ENCODE assay signal across 26 cellular contexts in the genomic region with DNA sequence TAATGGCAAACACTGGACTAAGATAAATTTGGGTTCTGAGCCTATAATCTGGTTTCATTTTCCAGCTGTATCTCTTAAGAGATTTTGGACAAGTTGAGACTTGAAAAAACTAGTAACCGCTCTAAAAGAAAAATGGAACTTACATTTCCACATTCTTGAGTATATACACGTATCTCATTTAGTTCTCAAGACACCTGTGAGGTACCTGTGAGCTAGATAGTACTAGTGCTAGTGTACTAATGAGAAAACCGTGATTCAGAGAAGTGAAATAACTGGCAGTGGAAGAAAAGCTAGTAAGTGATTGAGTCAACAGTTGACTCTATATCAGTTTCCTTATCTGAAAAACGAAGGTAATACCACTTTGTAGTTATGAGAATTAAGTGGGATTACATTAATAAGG.
"Had no signal": no experiment of that assay in that cellular context is flagged by ENCODE, and none has a peak within 500 bp of the region (broad histone marks: within the 10 kb centered on the region; RNA-seq: fewer than 3 reads in every experiment).

No MANE protein-coding gene starts in this region.

- H3K9me3 ChIP-seq: esophagus muscularis mucosa, lower lobe of right lung, ovary, psoas muscle, sigmoid colon, stomach, thyroid gland, upper lobe of left lung, vagina had no signal

- H3K4me1 Mint-ChIP-seq: immature natural killer cell; memory B cell; natural killer cell; stimulated activated effector memory CD8-positive, alpha-beta T cell treated with anti-CD3 and anti-CD28 coated beads, Interleukin-12 subunit alpha, Interleukin-12 subunit beta, amount 100 ng/mL, for 72 hours had no signal

- H3K27me3 ChIP-seq: esophagus muscularis mucosa, ovary, sigmoid colon, stomach, thyroid gland, upper lobe of left lung, vagina had no signal

- H3K4me1 ChIP-seq: esophagus muscularis mucosa, lower lobe of right lung, psoas muscle, sigmoid colon, thyroid gland, upper lobe of left lung, vagina had no signal

- H3K36me3 ChIP-seq: lower lobe of right lung, ovary, sigmoid colon, stomach, thyroid gland, upper lobe of left lung, vagina had no signal

- FAIRE-seq: endometrium had no signal

- H3K36me3 Mint-ChIP-seq: immature natural killer cell; natural killer cell; stimulated activated effector memory CD8-positive, alpha-beta T cell treated with anti-CD3 and anti-CD28 coated beads, Interleukin-12 subunit alpha, Interleukin-12 subunit beta, amount 100 ng/mL, for 72 hours had no signal

- H3K4me3 Mint-ChIP-seq: effector memory CD8-positive, alpha-beta T cell; immature natural killer cell; memory B cell; natural killer cell; stimulated activated effector memory CD8-positive, alpha-beta T cell treated with anti-CD3 and anti-CD28 coated beads, Interleukin-12 subunit alpha, Interleukin-12 subunit beta, amount 100 ng/mL, for 72 hours had no signal

- DNase-seq: cortex of kidney; effector memory CD8-positive, alpha-beta T cell; foreskin melanocyte; hypothalamus; immature natural killer cell; islet precursor cell; left ventricle myocardium superior; lower lobe of right lung; natural killer cell; occipital lobe; ovary; posterior cingulate gyrus; psoas muscle; right cardiac atrium; sigmoid colon; stimulated activated CD4-positive, alpha-beta T cell treated with anti-CD3 and anti-CD28 coated beads, Interleukin-2, amount 100 ng/mL, for 24 hours; stimulated activated CD4-positive, alpha-beta T cell treated with anti-CD3 and anti-CD28 coated beads, Interleukin-4, amount 100 ng/mL, for 24 hours; stimulated activated naive CD4-positive, alpha-beta T cell treated with Interleukin-2 at 50 U/mL for 16 hours; stomach; thyroid gland; upper lobe of left lung had no signal

- H3K27ac Mint-ChIP-seq: effector memory CD8-positive, alpha-beta T cell; immature natural killer cell; memory B cell; natural killer cell; stimulated activated effector memory CD8-positive, alpha-beta T cell treated with anti-CD3 and anti-CD28 coated beads, Interleukin-12 subunit alpha, Interleukin-12 subunit beta, amount 100 ng/mL, for 72 hours had no signal

- H3K9me3 Mint-ChIP-seq: effector memory CD8-positive, alpha-beta T cell; natural killer cell; stimulated activated effector memory CD8-positive, alpha-beta T cell treated with anti-CD3 and anti-CD28 coated beads, Interleukin-12 subunit alpha, Interleukin-12 subunit beta, amount 100 ng/mL, for 72 hours had no signal

- ATAC-seq: effector memory CD8-positive, alpha-beta T cell; left ventricle myocardium superior; lower lobe of right lung; natural killer cell; psoas muscle; right cardiac atrium; stimulated activated effector memory CD8-positive, alpha-beta T cell treated with anti-CD3 and anti-CD28 coated beads, Interleukin-12 subunit alpha, Interleukin-12 subunit beta, amount 100 ng/mL, for 72 hours had no signal

- H3K27ac ChIP-seq: esophagus muscularis mucosa, lower lobe of right lung, ovary, psoas muscle, sigmoid colon, stomach, thyroid gland, upper lobe of left lung, vagina had no signal

- H3K27me3 Mint-ChIP-seq: effector memory CD8-positive, alpha-beta T cell; memory B cell had no signal

- H3K4me3 ChIP-seq: esophagus muscularis mucosa, lower lobe of right lung, ovary, psoas muscle, sigmoid colon, stomach, thyroid gland, upper lobe of left lung, vagina had no signal
